ENCODE assay signal across 12 cellular contexts in genomic region chr7:11082552-11083213, GRCh38.
DNase-seq lines count a peak whose midpoint lies in the region; ATAC-seq, FAIRE-seq and TF ChIP-seq lines count a peak whose summit lies in the region.
"Had no signal": no experiment of that assay in that cellular context is flagged by ENCODE, and none has a peak within 500 bp of the region (broad histone marks: within the 10 kb centered on the region; RNA-seq: fewer than 3 reads in every experiment).

No MANE protein-coding gene starts in this region.

- POLR2A ChIA-PET in CD8-positive, alpha-beta T cell (lab: Charles Lee), result no interaction called here
- POLR2A ChIA-PET in K562 (lab: Yijun Ruan, JAX), result no interaction called here
- POLR2A ChIA-PET in activated CD4-positive, alpha-beta T cell treated with anti-CD3 and anti-CD28 coated beads for 36 hours (lab: Charles Lee), result no interaction called here

- CTCF ChIA-PET in CD8-positive, alpha-beta T cell (lab: Charles Lee), result no interaction called here
- CTCF ChIA-PET in K562 (lab: Yijun Ruan, JAX; ENCODE audit: low intra/inter-chr PET ratio), result no interaction called here
- CTCF ChIA-PET in activated CD4-positive, alpha-beta T cell treated with anti-CD3 and anti-CD28 coated beads for 36 hours (lab: Charles Lee), result interaction anchor here (0.9 kb wide), 1 partner anchor 9 kb away, joined by 3 read pairs; no protein-coding TSS in a partner anchor

- H4K8ac ChIP-seq in mesendoderm (ENCODE audit: low read depth, low read length), result no peak overlapping the region

- H4K20me1 ChIP-seq in K562 (replicated peaks; ENCODE audit: control insufficient read depth, insufficient read depth, low read length) (no peaks in the 10 kb centered on the region), Karpas-422 (ENCODE audit: insufficient read depth, low read depth, low read length) (no peaks in the 10 kb centered on the region)

- peak overlapping the region; percentile 25 for H3K27ac Mint-ChIP-seq in CD8-positive, alpha-beta T cell
- no peak overlapping the region for H3K27ac Mint-ChIP-seq in activated CD4-positive, alpha-beta T cell treated with anti-CD3 and anti-CD28 coated beads for 36 hours
- H3K27ac Mint-ChIP-seq: activated CD4-positive, alpha-beta memory T cell treated with anti-CD3 and anti-CD28 coated beads, Interleukin-2, amount 10 ng/mL, durations not matched to agents 7 days and 5 days had no signal

- no peak overlapping the region for H4K5ac ChIP-seq in mesendoderm (ENCODE audit: low read length)

- no peak overlapping the region for H3K18ac ChIP-seq in mesendoderm (ENCODE audit: low read length)

- no peak overlapping the region for H3K4me3 ChIP-seq in CD8-positive, alpha-beta T cell (ENCODE audit: low read depth, low read length)
- no peak overlapping the region for H3K4me3 ChIP-seq in HUES6 (ENCODE audit: low read depth, low read length)
- H3K4me3 ChIP-seq in K562, result no peak overlapping the region
- H3K4me3 ChIP-seq in mesendoderm (ENCODE audit: low read length), result no peak overlapping the region
- no peak overlapping the region for H3K4me3 ChIP-seq in Karpas-422 (ENCODE audit: low read length)

- TF ChIP-seq POLR2A in K562 (conservative IDR thresholded peaks at IDR 0.05), result no peak

- no peak overlapping the region for H2BK15ac ChIP-seq in mesendoderm (replicated peaks; ENCODE audit: low read depth)

- H3K36me3 ChIP-seq in CD8-positive, alpha-beta T cell (ENCODE audit: insufficient read depth, low read length), result no peaks in the 10 kb centered on the region
- H3K36me3 ChIP-seq in HUES6 (ENCODE audit: control insufficient read depth, insufficient read depth, low read length) (0 out of 2 replicates have a peak, but pooled peaks cover 3% of the 10 kb centered on the region), K562 (ENCODE audit: control insufficient read depth, insufficient read depth, low read length) (no peaks in the 10 kb centered on the region), mesendoderm (ENCODE audit: control insufficient read depth, insufficient read depth, low read length) (no peaks in the 10 kb centered on the region), Karpas-422 (ENCODE audit: insufficient read depth, low read length) (peaks cover 18% of the 10 kb centered on the region; the same call in 1 of the 2 replicates)

- no peak overlapping the region for H2AFZ ChIP-seq in K562 (ENCODE audit: low read depth, low read length)
- H2AFZ ChIP-seq in Karpas-422 (ENCODE audit: low read length), result no peak overlapping the region

- no peaks in the 10 kb centered on the region for H3K9me3 Mint-ChIP-seq in CD8-positive, alpha-beta T cell
- H3K9me3 Mint-ChIP-seq in activated CD4-positive, alpha-beta T cell treated with anti-CD3 and anti-CD28 coated beads for 36 hours (ENCODE audit: low read depth), result no peaks in the 10 kb centered on the region

- no peaks in the 10 kb centered on the region for H3K9me1 ChIP-seq in K562 (ENCODE audit: control insufficient read depth, insufficient read depth, low read length)

- no peak for TF ChIP-seq RAD21 in K562 (CRISPR knock-in tag; conservative IDR thresholded peaks at IDR 0.05 in 1 of 2, IDR thresholded peaks at IDR 0.05 in 1 of 2)

- ATAC-seq in CD8-positive, alpha-beta T cell, result no peak
- ATAC-seq in K562, result no peak
- no peak for ATAC-seq in activated CD4-positive, alpha-beta T cell treated with anti-CD3 and anti-CD28 coated beads for 36 hours

- H3K9ac ChIP-seq in HUES6 (ENCODE audit: low read length), result no peak overlapping the region
- no peak overlapping the region for H3K9ac ChIP-seq in K562 (ENCODE audit: insufficient read depth in 1 of 2, low read depth in 2 of 2, low read length in 2 of 2)
- H3K9ac ChIP-seq in mesendoderm (ENCODE audit: low read length), result no peak overlapping the region
- H3K9ac ChIP-seq in Karpas-422 (ENCODE audit: low read length), result no peak overlapping the region

- H3K79me1 ChIP-seq in mesendoderm (ENCODE audit: low read length), result no peaks in the 10 kb centered on the region

- no peak for TF ChIP-seq CTCF in CD8-positive, alpha-beta T cell (IDR thresholded peaks at IDR 0.05)
- no peak for TF ChIP-seq CTCF in K562 (IDR thresholded peaks at IDR 0.05 in 2 of 3, conservative IDR thresholded peaks at IDR 0.05 in 1 of 3; ENCODE audit: insufficient read depth in 2 of 3, low read depth in 1 of 3, low read length in 3 of 3)

- no peaks in the 10 kb centered on the region for H3K27me3 ChIP-seq in CD8-positive, alpha-beta T cell (ENCODE audit: insufficient read depth, low read length)
- H3K27me3 ChIP-seq in HUES6 (ENCODE audit: control insufficient read depth, insufficient read depth, low read length), result no peaks in the 10 kb centered on the region
- H3K27me3 ChIP-seq in K562 (ENCODE audit: control insufficient read depth in 2 of 2, insufficient read depth in 2 of 2, low read length in 2 of 2), result no peaks in the 10 kb centered on the region
- H3K27me3 ChIP-seq in mesendoderm (ENCODE audit: insufficient read depth, low read length, poor library complexity), result no peaks in the 10 kb centered on the region
- no peaks in the 10 kb centered on the region for H3K27me3 ChIP-seq in Karpas-422 (ENCODE audit: low read length)

- WGBS in K562 (ENCODE audit: insufficient coverage, low coverage, missing lambda C conversion rate), result 38% methylated on average over 2 of the region's 2 CpGs
- no CpG with 5 or more reads among the region's 2 CpGs for WGBS in mesendoderm (ENCODE audit: extremely low coverage, insufficient coverage, low lambda C conversion rate)

- H3K9me3 ChIP-seq in CD8-positive, alpha-beta T cell (ENCODE audit: low read length), result no peaks in the 10 kb centered on the region
- H3K9me3 ChIP-seq in HUES6 (ENCODE audit: control insufficient read depth, insufficient read depth, low read depth, low read length), result peaks cover 6% of the 10 kb centered on the region; the same call in 1 of the 2 replicates
- H3K9me3 ChIP-seq in K562 (replicated peaks; ENCODE audit: control insufficient read depth, insufficient read depth, low read depth, low read length), result no peaks in the 10 kb centered on the region
- H3K9me3 ChIP-seq in Karpas-422 (ENCODE audit: low read length), result no peaks in the 10 kb centered on the region

- H3K9me2 ChIP-seq in Karpas-422 (replicated peaks; ENCODE audit: insufficient read depth, low read length), result no peaks in the 10 kb centered on the region; the same call in 1 of the 2 replicates

- H3K4me3 Mint-ChIP-seq in CD8-positive, alpha-beta T cell, result no peak overlapping the region
- no peak overlapping the region for H3K4me3 Mint-ChIP-seq in activated CD4-positive, alpha-beta T cell treated with anti-CD3 and anti-CD28 coated beads for 36 hours
- H3K4me3 Mint-ChIP-seq: activated CD4-positive, alpha-beta memory T cell treated with anti-CD3 and anti-CD28 coated beads, Interleukin-2, amount 10 ng/mL, durations not matched to agents 7 days and 5 days had no signal

- no peak overlapping the region for H3K56ac ChIP-seq in mesendoderm (ENCODE audit: low read length)

- in situ Hi-C loops in K562 (cut with MboI), result no loop called here

- DNase-seq in CD8-positive, alpha-beta T cell, result no peak
- DNase-seq in K562 (ENCODE audit: extremely low read depth in 1 of 4, low spot score in 3 of 4), result peak in 1 of 4 experiments; percentile 6
- DNase-seq in mesendoderm, result peak; percentile 38
- no peak for DNase-seq in middle frontal gyrus (ENCODE audit: extremely low spot score, low spot score)
- no peak for DNase-seq in Karpas-422
- no peak for DNase-seq in DMS79 (lab: John Stamatoyannopoulos, UW)
- DNase-seq in activated CD4-positive, alpha-beta T cell treated with anti-CD3 and anti-CD28 coated beads for 36 hours, result no peak
- DNase-seq: activated CD4-positive, alpha-beta memory T cell treated with anti-CD3 and anti-CD28 coated beads, Interleukin-2, amount 10 ng/mL, durations not matched to agents 7 days and 5 days; NCI-H1417; NCI-H774; SW 1271 had no signal

- no peak overlapping the region for H3K4ac ChIP-seq in mesendoderm (ENCODE audit: low read depth, low read length)

- H3K4me2 ChIP-seq in K562 (ENCODE audit: insufficient read depth, low read length), result no peak overlapping the region
- no peak overlapping the region for H3K4me2 ChIP-seq in mesendoderm (ENCODE audit: low read length)
- no peak overlapping the region for H3K4me2 ChIP-seq in Karpas-422 (ENCODE audit: low read depth, low read length, poor library complexity, severe bottlenecking)

- no peak overlapping the region for H2AK5ac ChIP-seq in mesendoderm (ENCODE audit: low read length)

- no TSS peak for BruUV-seq in K562 (replicated peaks; lab: Mats Ljungman, UMichigan)

- peak overlapping the region; percentile 90 for H2BK120ac ChIP-seq in mesendoderm (ENCODE audit: low read depth, low read length)

- no peak for FAIRE-seq in K562 (lab: Jason Lieb, UNC)

- no peak overlapping the region for H3K23ac ChIP-seq in mesendoderm (ENCODE audit: low read length)

- TF ChIP-seq EP300 in K562 (IDR thresholded peaks at IDR 0.05; ENCODE audit: low read length), result no peak

- peaks cover 2% of the 10 kb centered on the region for H3K4me1 Mint-ChIP-seq in CD8-positive, alpha-beta T cell (ENCODE audit: low read depth)
- H3K4me1 Mint-ChIP-seq in activated CD4-positive, alpha-beta T cell treated with anti-CD3 and anti-CD28 coated beads for 36 hours, result no peaks in the 10 kb centered on the region

- H3K27ac ChIP-seq in CD8-positive, alpha-beta T cell (ENCODE audit: low read depth, low read length), result no peak overlapping the region
- H3K27ac ChIP-seq in HUES6 (ENCODE audit: low read depth, low read length), result peak overlapping the region; percentile 63; the same call in 1 of the 2 replicates
- no peak overlapping the region for H3K27ac ChIP-seq in K562 (ENCODE audit: extremely low read depth, low read depth, low read length)
- H3K27ac ChIP-seq in mesendoderm (ENCODE audit: low read depth, low read length), result no peak overlapping the region
- H3K27ac ChIP-seq in Karpas-422 (ENCODE audit: low read length), result no peak overlapping the region

- no peaks in the 10 kb centered on the region for H3K27me3 Mint-ChIP-seq in CD8-positive, alpha-beta T cell (ENCODE audit: low read depth)
- no peaks in the 10 kb centered on the region for H3K27me3 Mint-ChIP-seq in activated CD4-positive, alpha-beta T cell treated with anti-CD3 and anti-CD28 coated beads for 36 hours
- H3K27me3 Mint-ChIP-seq: activated CD4-positive, alpha-beta memory T cell treated with anti-CD3 and anti-CD28 coated beads, Interleukin-2, amount 10 ng/mL, durations not matched to agents 7 days and 5 days had no signal

- H3K79me2 ChIP-seq in K562 (ENCODE audit: control insufficient read depth, insufficient read depth, low read length) (no peaks in the 10 kb centered on the region), mesendoderm (ENCODE audit: control insufficient read depth, insufficient read depth, low read length) (no peaks in the 10 kb centered on the region), Karpas-422 (ENCODE audit: low read length) (peaks cover 24% of the 10 kb centered on the region)

- intact Hi-C loops in CD8-positive, alpha-beta T cell (cut with DNase I, micrococcal nuclease), result no loop called here
- intact Hi-C loops in K562 (cut with micrococcal nuclease), result no loop called here
- intact Hi-C loops in activated CD4-positive, alpha-beta T cell treated with anti-CD3 and anti-CD28 coated beads for 36 hours (cut with DNase I, micrococcal nuclease), result no loop called here

- H2BK5ac ChIP-seq in mesendoderm (ENCODE audit: low read length), result no peak overlapping the region

- no peaks in the 10 kb centered on the region for H3K4me1 ChIP-seq in CD8-positive, alpha-beta T cell (ENCODE audit: insufficient read depth, low read length)
- H3K4me1 ChIP-seq in HUES6 (ENCODE audit: control insufficient read depth, insufficient read depth, low read length), result no peaks in the 10 kb centered on the region
- no peaks in the 10 kb centered on the region for H3K4me1 ChIP-seq in K562 (replicated peaks in 1 of 2; ENCODE audit: control insufficient read depth in 2 of 2, insufficient read depth in 2 of 2, low read length in 2 of 2)
- H3K4me1 ChIP-seq in mesendoderm (ENCODE audit: control insufficient read depth, low read depth, low read length), result no peaks in the 10 kb centered on the region
- no peaks in the 10 kb centered on the region for H3K4me1 ChIP-seq in Karpas-422 (ENCODE audit: low read length)

- peaks cover 24% of the 10 kb centered on the region for H3K36me3 Mint-ChIP-seq in CD8-positive, alpha-beta T cell
- H3K36me3 Mint-ChIP-seq in activated CD4-positive, alpha-beta T cell treated with anti-CD3 and anti-CD28 coated beads for 36 hours (ENCODE audit: low read depth), result peaks cover 13% of the 10 kb centered on the region
